20 cellular contexts compared by ENCODE assay signal in the genomic region with DNA sequence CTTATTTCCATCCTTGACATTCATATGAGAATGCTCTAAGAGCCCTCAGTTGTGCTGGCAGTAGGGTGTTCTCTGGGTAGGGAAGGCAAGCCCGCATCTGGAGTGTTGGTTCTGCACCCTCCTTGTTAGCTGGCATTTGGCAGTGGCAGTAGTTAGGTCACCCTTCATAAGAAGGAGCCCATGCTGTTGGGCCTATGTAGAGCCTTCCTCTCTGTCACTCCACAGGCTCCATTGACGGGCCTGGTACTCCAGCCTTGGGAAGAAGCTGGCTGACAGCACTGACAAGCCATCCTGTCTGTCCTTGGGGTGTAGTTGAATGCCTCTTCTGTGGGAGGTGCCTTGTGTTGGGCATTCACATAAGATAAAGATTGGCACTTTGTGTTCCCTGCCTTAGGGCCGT.
"Had no signal": no experiment of that assay in that cellular context is flagged by ENCODE, and none has a peak within 500 bp of the region (broad histone marks: within the 10 kb centered on the region; RNA-seq: fewer than 3 reads in every experiment).

No MANE protein-coding gene starts in this region.

- ATAC-seq: activated CD4-positive, CD25-positive, alpha-beta regulatory T cell treated with anti-CD3 and anti-CD28 coated beads, Interleukin-2, amount 50 U/mL, for 24 hours; gastroesophageal sphincter; pancreas; stimulated activated naive B cell treated with anti-CD40 and anti-IgM and Interleukin-4, amounts not matched to agents 10 μg/mL and 1 μg/mL and 100 μg/mL, for 72 hours had no signal

- H3K9me3 Mint-ChIP-seq: activated naive CD4-positive, alpha-beta T cell treated with anti-CD3 and anti-CD28 coated beads, Interleukin-2, amount 10 ng/mL, durations not matched to agents 7 days and 5 days; activated naive CD8-positive, alpha-beta T cell treated with anti-CD3 and anti-CD28 coated beads, Interleukin-2, amount 10 ng/mL, durations not matched to agents 7 days and 5 days; activated T-cell treated with anti-CD3 and anti-CD28 coated beads, Interleukin-2, amount 50 U/mL, for 24 hours; mesothelial cell of epicardium; naive B cell had no signal

- H3K36me3 Mint-ChIP-seq: activated naive CD4-positive, alpha-beta T cell treated with anti-CD3 and anti-CD28 coated beads, Interleukin-2, amount 10 ng/mL, durations not matched to agents 7 days and 5 days; naive B cell; stimulated activated naive B cell treated with anti-CD40 and anti-IgM and Interleukin-4, amounts not matched to agents 10 μg/mL and 1 μg/mL and 100 μg/mL, for 72 hours had no signal

- H3K27ac Mint-ChIP-seq: activated naive CD4-positive, alpha-beta T cell treated with anti-CD3 and anti-CD28 coated beads, Interleukin-2, amount 10 ng/mL, durations not matched to agents 7 days and 5 days; activated naive CD8-positive, alpha-beta T cell treated with anti-CD3 and anti-CD28 coated beads, Interleukin-2, amount 10 ng/mL, durations not matched to agents 7 days and 5 days; activated T-cell treated with anti-CD3 and anti-CD28 coated beads, Interleukin-2, amount 50 U/mL, for 24 hours; mesothelial cell of epicardium; naive B cell; stimulated activated naive B cell treated with anti-CD40 and anti-IgM and Interleukin-4, amounts not matched to agents 10 μg/mL and 1 μg/mL and 100 μg/mL, for 72 hours had no signal

- H3K4me1 ChIP-seq: pancreas, uterus had no signal

- H3K27me3 ChIP-seq: brain microvascular endothelial cell, gastroesophageal sphincter, pancreas, transverse colon, uterus had no signal

- H3K9me3 ChIP-seq: gastroesophageal sphincter, pancreas, prostate gland, transverse colon, uterus had no signal

- DNase-seq: activated CD8-positive, alpha-beta memory T cell treated with anti-CD3 and anti-CD28 coated beads for 24 hours; activated CD8-positive, alpha-beta memory T cell treated with anti-CD3 and anti-CD28 coated beads, Interleukin-2, amount 50 U/mL, for 4 hours; activated gamma-delta T cell; activated naive CD4-positive, alpha-beta T cell treated with anti-CD3 and anti-CD28 coated beads, Interleukin-2, amount 10 ng/mL, durations not matched to agents 7 days and 5 days; activated naive CD8-positive, alpha-beta T cell treated with anti-CD3 and anti-CD28 coated beads, Interleukin-2, amount 10 ng/mL, durations not matched to agents 7 days and 5 days; activated T-cell treated with anti-CD3 and anti-CD28 coated beads, Interleukin-2, amount 50 U/mL, for 24 hours; brain microvascular endothelial cell; central memory CD4-positive, alpha-beta T cell; naive B cell; nucleus accumbens; pancreas; stimulated activated CD4-positive, alpha-beta T cell treated with anti-CD3 and anti-CD28 coated beads, Interleukin-2, amount 100 ng/mL, for 24 hours; stimulated activated naive B cell treated with anti-CD40 and anti-IgM and Interleukin-4, amounts not matched to agents 10 μg/mL and 1 μg/mL and 100 μg/mL, for 72 hours; transverse colon; uterus had no signal

- H3K4me3 ChIP-seq: gastroesophageal sphincter, pancreas, prostate gland, transverse colon, uterus had no signal

- H3K36me3 ChIP-seq: brain microvascular endothelial cell, prostate gland, uterus had no signal

- H3K27ac ChIP-seq: brain microvascular endothelial cell, gastroesophageal sphincter, pancreas, prostate gland, transverse colon, uterus, VCaP had no signal

- H3K4me1 Mint-ChIP-seq: activated naive CD4-positive, alpha-beta T cell treated with anti-CD3 and anti-CD28 coated beads, Interleukin-2, amount 10 ng/mL, durations not matched to agents 7 days and 5 days; activated naive CD8-positive, alpha-beta T cell treated with anti-CD3 and anti-CD28 coated beads, Interleukin-2, amount 10 ng/mL, durations not matched to agents 7 days and 5 days; naive B cell had no signal

- H3K4me3 Mint-ChIP-seq: activated naive CD4-positive, alpha-beta T cell treated with anti-CD3 and anti-CD28 coated beads, Interleukin-2, amount 10 ng/mL, durations not matched to agents 7 days and 5 days; activated naive CD8-positive, alpha-beta T cell treated with anti-CD3 and anti-CD28 coated beads, Interleukin-2, amount 10 ng/mL, durations not matched to agents 7 days and 5 days; activated T-cell treated with anti-CD3 and anti-CD28 coated beads, Interleukin-2, amount 50 U/mL, for 24 hours; mesothelial cell of epicardium; naive B cell; stimulated activated naive B cell treated with anti-CD40 and anti-IgM and Interleukin-4, amounts not matched to agents 10 μg/mL and 1 μg/mL and 100 μg/mL, for 72 hours had no signal

- H3K27me3 Mint-ChIP-seq: activated naive CD4-positive, alpha-beta T cell treated with anti-CD3 and anti-CD28 coated beads, Interleukin-2, amount 10 ng/mL, durations not matched to agents 7 days and 5 days; activated naive CD8-positive, alpha-beta T cell treated with anti-CD3 and anti-CD28 coated beads, Interleukin-2, amount 10 ng/mL, durations not matched to agents 7 days and 5 days; activated T-cell treated with anti-CD3 and anti-CD28 coated beads, Interleukin-2, amount 50 U/mL, for 24 hours; naive B cell; stimulated activated naive B cell treated with anti-CD40 and anti-IgM and Interleukin-4, amounts not matched to agents 10 μg/mL and 1 μg/mL and 100 μg/mL, for 72 hours had no signal
